Comparison of ENCODE assay signal across 1 cellular context in the genomic region with DNA sequence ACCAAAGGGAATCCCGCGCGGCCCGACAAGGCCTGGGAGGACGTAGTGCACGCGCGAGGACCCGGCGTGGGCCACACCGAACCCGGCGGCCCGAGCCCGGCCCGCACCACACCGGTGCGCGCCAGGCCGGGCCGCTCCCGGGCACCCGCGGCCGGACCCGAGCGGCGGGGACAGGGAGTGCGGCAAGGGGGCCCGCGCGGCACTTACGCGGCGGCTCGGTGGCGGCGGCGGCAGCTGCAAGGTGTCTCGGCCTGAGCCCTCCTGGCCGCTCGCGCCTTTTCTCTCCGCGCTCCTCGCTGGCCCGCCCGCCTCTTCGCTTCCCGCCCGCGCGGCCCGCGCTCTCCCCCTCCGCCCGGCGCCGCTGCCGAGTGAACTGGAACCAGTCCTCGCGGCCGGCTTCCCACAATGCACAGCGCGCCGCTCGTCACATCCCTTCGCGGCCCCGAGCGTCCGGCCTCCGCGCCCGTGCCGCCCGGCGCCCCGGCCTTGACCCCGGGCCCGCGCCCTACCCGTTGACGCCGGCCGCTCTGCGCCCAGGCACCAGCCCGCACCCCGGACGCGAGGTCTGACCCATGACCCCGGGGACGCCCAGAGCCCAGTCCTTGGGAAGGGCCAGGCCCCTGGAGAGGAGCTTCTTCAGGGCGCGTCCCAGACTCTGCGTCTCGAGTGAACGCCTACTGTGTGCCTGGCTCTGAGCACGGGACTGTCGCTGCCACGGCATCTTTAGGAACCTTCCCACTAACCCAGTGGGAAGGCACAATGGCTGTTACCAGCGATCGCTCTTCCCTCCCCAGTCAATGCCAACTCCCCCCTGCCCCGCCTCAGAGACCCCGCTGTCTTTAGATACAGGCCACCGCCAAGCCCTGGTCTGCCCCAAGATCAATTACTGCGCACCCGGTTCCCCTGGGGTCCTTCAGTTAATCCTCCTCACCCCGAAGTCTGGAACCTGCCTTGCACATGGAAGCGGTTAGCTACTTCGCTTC.
A peak's percentile ranks its signal among the peaks of the same experiment; 100 is the strongest.
TF ChIP-seq lines count a peak whose summit lies in the region.

MACROH2A1 (minus strand) TSS at position 377 of the 983 bp plus-strand sequence. CDS start 10,138 bp downstream, outside the sequence.

TF ChIP-seq in GM12878, 131 proteins besides CTCF, POLR2A, EP300 and RAD21 (continued from another document and continues in another):
- peak; percentile 97 for TF ChIP-seq ZNF687 (IDR thresholded peaks at IDR 0.05)
- TF ChIP-seq, protein P1, sequence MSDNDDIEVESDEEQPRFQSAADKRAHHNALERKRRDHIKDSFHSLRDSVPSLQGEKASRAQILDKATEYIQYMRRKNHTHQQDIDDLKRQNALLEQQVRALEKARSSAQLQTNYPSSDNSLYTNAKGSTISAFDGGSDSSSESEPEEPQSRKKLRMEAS (IDR thresholded peaks at IDR 0.05; ENCODE audit: low read depth, low read length), result no peak; the same call in 1 of the 2 replicates
- no peak for TF ChIP-seq SREBF2 (IDR thresholded peaks at IDR 0.05; ENCODE audit: low read length)
- no peak for TF ChIP-seq ZBED1 (IDR thresholded peaks at IDR 0.05; ENCODE audit: borderline replicate concordance)
- no peak for TF ChIP-seq RFX5 (IDR thresholded peaks at IDR 0.05; ENCODE audit: low read depth, low read length)
- TF ChIP-seq ZNF384 (IDR thresholded peaks at IDR 0.05; ENCODE audit: borderline replicate concordance, low read depth, low read length), result no peak
- TF ChIP-seq PKNOX1 (IDR thresholded peaks at IDR 0.05), result no peak
- no peak for TF ChIP-seq YBX1 (IDR thresholded peaks at IDR 0.05)
- TF ChIP-seq, protein P2, sequence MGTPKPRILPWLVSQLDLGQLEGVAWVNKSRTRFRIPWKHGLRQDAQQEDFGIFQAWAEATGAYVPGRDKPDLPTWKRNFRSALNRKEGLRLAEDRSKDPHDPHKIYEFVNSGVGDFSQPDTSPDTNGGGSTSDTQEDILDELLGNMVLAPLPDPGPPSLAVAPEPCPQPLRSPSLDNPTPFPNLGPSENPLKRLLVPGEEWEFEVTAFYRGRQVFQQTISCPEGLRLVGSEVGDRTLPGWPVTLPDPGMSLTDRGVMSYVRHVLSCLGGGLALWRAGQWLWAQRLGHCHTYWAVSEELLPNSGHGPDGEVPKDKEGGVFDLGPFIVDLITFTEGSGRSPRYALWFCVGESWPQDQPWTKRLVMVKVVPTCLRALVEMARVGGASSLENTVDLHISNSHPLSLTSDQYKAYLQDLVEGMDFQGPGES (IDR thresholded peaks at IDR 0.05), result no peak
- TF ChIP-seq FOS (IDR thresholded peaks at IDR 0.05; ENCODE audit: borderline replicate concordance, extremely low read depth, insufficient read length), result no peak
- TF ChIP-seq IRF5 (IDR thresholded peaks at IDR 0.05; ENCODE audit: borderline replicate concordance), result no peak
- TF ChIP-seq USF2 (IDR thresholded peaks at IDR 0.05; ENCODE audit: borderline replicate concordance, low read depth, low read length), result no peak
- peak; percentile 32; the same call in 1 of the 2 replicates for TF ChIP-seq HCFC1 (IDR thresholded peaks at IDR 0.05; ENCODE audit: low read length)
- TF ChIP-seq BRCA1 (IDR thresholded peaks at IDR 0.05; ENCODE audit: low read depth, low read length), result no peak
- no peak for TF ChIP-seq CBFB (IDR thresholded peaks at IDR 0.05; ENCODE audit: low read depth)
- no peak for TF ChIP-seq MEF2B (IDR thresholded peaks at IDR 0.05; ENCODE audit: partially characterized antibody, poor library complexity, severe bottlenecking)
- TF ChIP-seq, protein P3, sequence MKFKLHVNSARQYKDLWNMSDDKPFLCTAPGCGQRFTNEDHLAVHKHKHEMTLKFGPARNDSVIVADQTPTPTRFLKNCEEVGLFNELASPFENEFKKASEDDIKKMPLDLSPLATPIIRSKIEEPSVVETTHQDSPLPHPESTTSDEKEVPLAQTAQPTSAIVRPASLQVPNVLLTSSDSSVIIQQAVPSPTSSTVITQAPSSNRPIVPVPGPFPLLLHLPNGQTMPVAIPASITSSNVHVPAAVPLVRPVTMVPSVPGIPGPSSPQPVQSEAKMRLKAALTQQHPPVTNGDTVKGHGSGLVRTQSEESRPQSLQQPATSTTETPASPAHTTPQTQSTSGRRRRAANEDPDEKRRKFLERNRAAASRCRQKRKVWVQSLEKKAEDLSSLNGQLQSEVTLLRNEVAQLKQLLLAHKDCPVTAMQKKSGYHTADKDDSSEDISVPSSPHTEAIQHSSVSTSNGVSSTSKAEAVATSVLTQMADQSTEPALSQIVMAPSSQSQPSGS (IDR thresholded peaks at IDR 0.05; ENCODE audit: low read length), result no peak
- no peak for TF ChIP-seq MEF2A (IDR thresholded peaks at IDR 0.05; ENCODE audit: insufficient read depth, low read depth, low read length)
- TF ChIP-seq POU2F2 (IDR thresholded peaks at IDR 0.05; ENCODE audit: borderline replicate concordance, low read depth, low read length), result peak; percentile 68; the same call in 2 of the 3 replicates
- peak; percentile 34; the same call in 1 of the 2 replicates for TF ChIP-seq NBN (IDR thresholded peaks at IDR 0.05)
- no peak for TF ChIP-seq IRF4 (IDR thresholded peaks at IDR 0.05; ENCODE audit: low read depth, low read length)
- no peak for TF ChIP-seq MTA3 (IDR thresholded peaks at IDR 0.05; ENCODE audit: borderline replicate concordance, low read length)
- no peak for TF ChIP-seq FOXM1 (IDR thresholded peaks at IDR 0.05; ENCODE audit: low read depth, low read length)
- no peak for TF ChIP-seq TARDBP (IDR thresholded peaks at IDR 0.05; ENCODE audit: borderline replicate concordance)
- TF ChIP-seq ZNF217 (IDR thresholded peaks at IDR 0.05), result no peak
- no peak for TF ChIP-seq BMI1 (IDR thresholded peaks at IDR 0.05; ENCODE audit: borderline replicate concordance)
- peak; percentile 98 for TF ChIP-seq NR2F1 (conservative IDR thresholded peaks at IDR 0.05)
- TF ChIP-seq, protein P4, sequence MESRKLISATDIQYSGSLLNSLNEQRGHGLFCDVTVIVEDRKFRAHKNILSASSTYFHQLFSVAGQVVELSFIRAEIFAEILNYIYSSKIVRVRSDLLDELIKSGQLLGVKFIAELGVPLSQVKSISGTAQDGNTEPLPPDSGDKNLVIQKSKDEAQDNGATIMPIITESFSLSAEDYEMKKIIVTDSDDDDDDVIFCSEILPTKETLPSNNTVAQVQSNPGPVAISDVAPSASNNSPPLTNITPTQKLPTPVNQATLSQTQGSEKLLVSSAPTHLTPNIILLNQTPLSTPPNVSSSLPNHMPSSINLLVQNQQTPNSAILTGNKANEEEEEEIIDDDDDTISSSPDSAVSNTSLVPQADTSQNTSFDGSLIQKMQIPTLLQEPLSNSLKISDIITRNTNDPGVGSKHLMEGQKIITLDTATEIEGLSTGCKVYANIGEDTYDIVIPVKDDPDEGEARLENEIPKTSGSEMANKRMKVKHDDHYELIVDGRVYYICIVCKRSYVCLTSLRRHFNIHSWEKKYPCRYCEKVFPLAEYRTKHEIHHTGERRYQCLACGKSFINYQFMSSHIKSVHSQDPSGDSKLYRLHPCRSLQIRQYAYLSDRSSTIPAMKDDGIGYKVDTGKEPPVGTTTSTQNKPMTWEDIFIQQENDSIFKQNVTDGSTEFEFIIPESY (IDR thresholded peaks at IDR 0.05), result no peak; the same call in 1 of the 2 replicates
- TF ChIP-seq BACH1 (IDR thresholded peaks at IDR 0.05; ENCODE audit: borderline replicate concordance), result peak; percentile 71; the same call in 1 of the 2 replicates
- TF ChIP-seq ETV6 (conservative IDR thresholded peaks at IDR 0.05 in 1 of 2, IDR thresholded peaks at IDR 0.05 in 1 of 2; ENCODE audit: borderline replicate concordance in 1 of 2, low read depth in 1 of 2), result no peak
- TF ChIP-seq MYC (IDR thresholded peaks at IDR 0.05; ENCODE audit: insufficient read depth, insufficient read length, insufficient replicate concordance, low read length, severe bottlenecking), result no peak
- TF ChIP-seq PAX8 (IDR thresholded peaks at IDR 0.05), result no peak
- peak; percentile 86; the same call in 1 of the 2 replicates for TF ChIP-seq LARP7 (IDR thresholded peaks at IDR 0.05)
- TF ChIP-seq TCF3 (IDR thresholded peaks at IDR 0.05; ENCODE audit: borderline replicate concordance, insufficient read depth, low read depth, low read length), result no peak
- peak; percentile 82 for TF ChIP-seq SIN3A (IDR thresholded peaks at IDR 0.05; ENCODE audit: low read depth, low read length)
- TF ChIP-seq RBBP5 (conservative IDR thresholded peaks at IDR 0.05), result no peak
- TF ChIP-seq, protein P5, sequence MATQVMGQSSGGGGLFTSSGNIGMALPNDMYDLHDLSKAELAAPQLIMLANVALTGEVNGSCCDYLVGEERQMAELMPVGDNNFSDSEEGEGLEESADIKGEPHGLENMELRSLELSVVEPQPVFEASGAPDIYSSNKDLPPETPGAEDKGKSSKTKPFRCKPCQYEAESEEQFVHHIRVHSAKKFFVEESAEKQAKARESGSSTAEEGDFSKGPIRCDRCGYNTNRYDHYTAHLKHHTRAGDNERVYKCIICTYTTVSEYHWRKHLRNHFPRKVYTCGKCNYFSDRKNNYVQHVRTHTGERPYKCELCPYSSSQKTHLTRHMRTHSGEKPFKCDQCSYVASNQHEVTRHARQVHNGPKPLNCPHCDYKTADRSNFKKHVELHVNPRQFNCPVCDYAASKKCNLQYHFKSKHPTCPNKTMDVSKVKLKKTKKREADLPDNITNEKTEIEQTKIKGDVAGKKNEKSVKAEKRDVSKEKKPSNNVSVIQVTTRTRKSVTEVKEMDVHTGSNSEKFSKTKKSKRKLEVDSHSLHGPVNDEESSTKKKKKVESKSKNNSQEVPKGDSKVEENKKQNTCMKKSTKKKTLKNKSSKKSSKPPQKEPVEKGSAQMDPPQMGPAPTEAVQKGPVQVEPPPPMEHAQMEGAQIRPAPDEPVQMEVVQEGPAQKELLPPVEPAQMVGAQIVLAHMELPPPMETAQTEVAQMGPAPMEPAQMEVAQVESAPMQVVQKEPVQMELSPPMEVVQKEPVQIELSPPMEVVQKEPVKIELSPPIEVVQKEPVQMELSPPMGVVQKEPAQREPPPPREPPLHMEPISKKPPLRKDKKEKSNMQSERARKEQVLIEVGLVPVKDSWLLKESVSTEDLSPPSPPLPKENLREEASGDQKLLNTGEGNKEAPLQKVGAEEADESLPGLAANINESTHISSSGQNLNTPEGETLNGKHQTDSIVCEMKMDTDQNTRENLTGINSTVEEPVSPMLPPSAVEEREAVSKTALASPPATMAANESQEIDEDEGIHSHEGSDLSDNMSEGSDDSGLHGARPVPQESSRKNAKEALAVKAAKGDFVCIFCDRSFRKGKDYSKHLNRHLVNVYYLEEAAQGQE (IDR thresholded peaks at IDR 0.05; ENCODE audit: low read depth, low read length), result no peak
- TF ChIP-seq, protein P6, sequence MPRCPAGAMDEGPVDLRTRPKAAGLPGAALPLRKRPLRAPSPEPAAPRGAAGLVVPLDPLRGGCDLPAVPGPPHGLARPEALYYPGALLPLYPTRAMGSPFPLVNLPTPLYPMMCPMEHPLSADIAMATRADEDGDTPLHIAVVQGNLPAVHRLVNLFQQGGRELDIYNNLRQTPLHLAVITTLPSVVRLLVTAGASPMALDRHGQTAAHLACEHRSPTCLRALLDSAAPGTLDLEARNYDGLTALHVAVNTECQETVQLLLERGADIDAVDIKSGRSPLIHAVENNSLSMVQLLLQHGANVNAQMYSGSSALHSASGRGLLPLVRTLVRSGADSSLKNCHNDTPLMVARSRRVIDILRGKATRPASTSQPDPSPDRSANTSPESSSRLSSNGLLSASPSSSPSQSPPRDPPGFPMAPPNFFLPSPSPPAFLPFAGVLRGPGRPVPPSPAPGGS (IDR thresholded peaks at IDR 0.05; ENCODE audit: borderline replicate concordance, insufficient read depth, low read depth, low read length, poor library complexity, severe bottlenecking), result no peak
